Comparison of ENCODE assay signal across 8 cellular contexts in genomic region chr11:118401151-118401879, GRCh38. TPM values are rescaled to one million over a fixed set of nuclear protein-coding genes. Genes with fewer than 3 reads are reported as not detected.
DNase-seq lines count a peak whose midpoint lies in the region; ATAC-seq and FAIRE-seq lines count a peak whose summit lies in the region.

TSS of gene ATP5MG (plus strand) at chr11:118401606. CDS start at chr11:118401666, 60 bp downstream.

- peak; percentile 64 for ATAC-seq in HG02763 (IDR thresholded peaks at IDR 0.05; ENCODE audit: unreplicated experiment)
- ATAC-seq in right cardiac atrium: peak; percentile 90 to 91

- H3K9me3 ChIP-seq in right cardiac atrium (ENCODE audit: control insufficient read depth, low read length): no peaks in the 10 kb centered on the region

- H3K4me1 ChIP-seq in right cardiac atrium (ENCODE audit: control insufficient read depth, insufficient read depth, low read length): peaks cover 2% of the 10 kb centered on the region

- H3K27me3 ChIP-seq in right cardiac atrium (ENCODE audit: control insufficient read depth, insufficient read depth): no peaks in the 10 kb centered on the region

- H3K27ac Mint-ChIP-seq in T-helper 2 cell treated with Interferon-gamma antibody and Interleukin-4, amounts not matched to agents 5 μg/mL and 100 μg/mL, for 36 hours: peak within 1 kb of the TSS; percentile 100

- H3K4me3 Mint-ChIP-seq in T-helper 2 cell treated with Interferon-gamma antibody and Interleukin-4, amounts not matched to agents 5 μg/mL and 100 μg/mL, for 36 hours: peak within 1 kb of the TSS; percentile 98

- peak; percentile 62 for DNase-seq in GM04504 (ENCODE audit: low read depth)
- DNase-seq in NCI-H187 treated with DMSO at 0.1 percent for 48 hours (lab: John Stamatoyannopoulos, UW): peak; percentile 20
- peak; percentile 91 for DNase-seq in T-helper 2 cell treated with Interferon-gamma antibody and Interleukin-4, amounts not matched to agents 5 μg/mL and 100 μg/mL, for 36 hours (ENCODE audit: low spot score)
- DNase-seq in anterior cingulate cortex (lab: John Stamatoyannopoulos, UW): peak in 57 of 58 donors; percentile 38 to 95 (median 86)
- peak; percentile 94 to 97 (median 96) for DNase-seq in right cardiac atrium
- peak; percentile 50 for DNase-seq in pulmonary artery endothelial cell (ENCODE audit: low read depth, low spot score)
- peak; percentile 82 for DNase-seq in urothelium cell line (ENCODE audit: low spot score)

- no peaks in the 10 kb centered on the region for H3K27me3 Mint-ChIP-seq in T-helper 2 cell treated with Interferon-gamma antibody and Interleukin-4, amounts not matched to agents 5 μg/mL and 100 μg/mL, for 36 hours (ENCODE audit: low read depth)

- no peaks in the 10 kb centered on the region for H3K9me3 Mint-ChIP-seq in T-helper 2 cell treated with Interferon-gamma antibody and Interleukin-4, amounts not matched to agents 5 μg/mL and 100 μg/mL, for 36 hours

- WGBS in right cardiac atrium: under 1% methylated on average over 51 of the region's 51 CpGs

- FAIRE-seq in urothelium cell line (lab: Jason Lieb, UNC): no peak

- peaks cover 44% of the 10 kb centered on the region for H3K36me3 Mint-ChIP-seq in T-helper 2 cell treated with Interferon-gamma antibody and Interleukin-4, amounts not matched to agents 5 μg/mL and 100 μg/mL, for 36 hours (ENCODE audit: low read depth)

- H3K27ac ChIP-seq in right cardiac atrium (ENCODE audit: low read length): peak within 1 kb of the TSS; percentile 90

- H3K4me1 Mint-ChIP-seq in T-helper 2 cell treated with Interferon-gamma antibody and Interleukin-4, amounts not matched to agents 5 μg/mL and 100 μg/mL, for 36 hours (ENCODE audit: low read depth): peaks cover 59% of the 10 kb centered on the region

- intact Hi-C loops in right cardiac atrium (cut with DNase I): loop anchor here in 3 of 4 donors (5.0 kb wide), 2 partner anchors 36 to 86 kb away; partner anchors contain the start of gene KMT2A (in 1 of the 3)

- H3K4me3 ChIP-seq in right cardiac atrium (ENCODE audit: low read length): peak within 1 kb of the TSS; percentile 80

RNA-seq across cellular contexts. Expression of gene ATP5MG, which starts in this region (rescaled TPM):
- 100 to 1,000 TPM; 500 to 709 (median 601) TPM for total RNA-seq in right cardiac atrium
- polyA plus RNA-seq in right cardiac atrium: 666 TPM
- total RNA-seq in pulmonary artery endothelial cell: 69.5 and 96.9 TPM in 2 replicates

Comparison
In these comparisons a context has a peak if more than half of its experiments do, and no peak if none do; other contexts are left out.
1. Peak in every context shown above with its lines: DNase-seq, ATAC-seq, H3K4me3 ChIP-seq and H3K27ac ChIP-seq.
2. DNase-seq: peak in every context shown above with its lines; median percentile 96 in right cardiac atrium; 91 in T-helper 2 cell treated with Interferon-gamma antibody and Interleukin-4, amounts not matched to agents 5 μg/mL and 100 μg/mL, for 36 hours; 86 in anterior cingulate cortex; 82 in urothelium cell line; 62 in GM04504; 50 in pulmonary artery endothelial cell; 20 in NCI-H187 treated with DMSO at 0.1 percent for 48 hours.